Comparison of ENCODE assay signal across 19 cellular contexts in the genomic region with DNA sequence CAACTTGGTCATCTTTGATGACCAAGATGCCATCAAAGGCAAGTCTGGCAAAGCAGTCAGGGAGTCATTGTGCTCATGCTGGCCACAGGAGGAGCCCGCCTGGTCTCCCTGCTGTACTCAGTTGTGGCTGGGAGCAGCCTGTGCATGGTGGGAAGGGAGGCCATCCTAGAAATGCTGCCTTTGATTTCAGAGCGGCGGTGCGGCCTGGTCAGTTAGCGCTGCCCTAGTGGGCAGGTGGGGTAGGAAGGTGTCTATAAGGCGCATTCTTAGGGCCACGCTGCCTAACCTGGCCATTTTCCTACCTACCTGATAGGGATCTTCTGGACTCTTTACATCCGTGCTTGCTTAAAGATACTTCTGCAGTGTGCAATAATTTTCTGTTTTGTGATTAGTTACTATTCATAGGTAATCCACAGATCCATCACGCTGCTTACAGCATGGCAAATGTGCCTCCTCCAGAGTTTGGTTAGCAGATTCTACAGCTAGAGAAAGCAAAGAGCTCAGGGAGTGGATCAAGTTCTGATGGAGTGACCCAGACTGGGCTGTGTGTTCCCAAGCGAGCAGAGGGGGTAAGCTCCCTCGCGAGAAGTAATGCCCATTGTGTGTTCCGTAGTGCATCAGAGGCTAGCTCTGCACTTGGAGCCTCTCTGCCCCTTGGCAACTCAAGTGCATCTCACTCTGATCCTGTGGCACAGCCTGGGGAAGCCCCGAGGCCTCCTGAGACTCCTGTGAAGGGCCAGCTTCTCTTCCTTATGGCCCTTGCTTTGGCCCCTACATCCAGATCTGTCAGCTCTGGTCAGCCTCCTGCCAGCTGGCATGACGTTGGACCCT.
"Had no signal": no experiment of that assay in that cellular context is flagged by ENCODE, and none has a peak within 500 bp of the region (broad histone marks: within the 10 kb centered on the region; RNA-seq: fewer than 3 reads in every experiment).

No MANE protein-coding gene starts in this region.

- H3K4me1 ChIP-seq: colonic mucosa, left lung, neural progenitor cell, prostate gland, sigmoid colon, tibial nerve, upper lobe of right lung had no signal

- H3K27me3 ChIP-seq: colonic mucosa, hepatocyte, left lung, neural progenitor cell, sigmoid colon, tibial nerve, upper lobe of right lung had no signal

- DNase-seq: central memory CD4-positive, alpha-beta T cell; colonic mucosa; effector memory CD8-positive, alpha-beta T cell; erythroblast; left cardiac atrium; left lung; mesenchymal stem cell; midbrain; naive thymus-derived CD4-positive, alpha-beta T cell; right cardiac atrium; sigmoid colon; stimulated activated CD4-positive, alpha-beta T cell treated with anti-CD3 and anti-CD28 coated beads, Interleukin-4, amount 100 ng/mL, for 4 hours; upper lobe of right lung had no signal

- H3K9me3 ChIP-seq: colonic mucosa, prostate gland, thoracic aorta had no signal

- ATAC-seq: effector memory CD8-positive, alpha-beta T cell; left cardiac atrium; left lung; naive thymus-derived CD4-positive, alpha-beta T cell; right cardiac atrium; stimulated activated memory B cell treated with anti-CD40 and anti-IgM and Interleukin-4, amounts not matched to agents 10 μg/mL and 1 μg/mL and 100 μg/mL, for 72 hours; upper lobe of right lung had no signal

- H3K27ac ChIP-seq: colonic mucosa, hepatocyte, left lung, neural progenitor cell, prostate gland, sigmoid colon, thoracic aorta, tibial nerve, upper lobe of right lung had no signal

- H3K36me3 ChIP-seq: colonic mucosa, left lung, neural progenitor cell, prostate gland, sigmoid colon, thoracic aorta, tibial nerve, upper lobe of right lung had no signal

- H3K4me3 ChIP-seq: colonic mucosa, hepatocyte, left lung, neural progenitor cell, prostate gland, sigmoid colon, thoracic aorta, tibial nerve, upper lobe of right lung had no signal
